Comparison of ENCODE assay signal across 16 cellular contexts in the genomic region with DNA sequence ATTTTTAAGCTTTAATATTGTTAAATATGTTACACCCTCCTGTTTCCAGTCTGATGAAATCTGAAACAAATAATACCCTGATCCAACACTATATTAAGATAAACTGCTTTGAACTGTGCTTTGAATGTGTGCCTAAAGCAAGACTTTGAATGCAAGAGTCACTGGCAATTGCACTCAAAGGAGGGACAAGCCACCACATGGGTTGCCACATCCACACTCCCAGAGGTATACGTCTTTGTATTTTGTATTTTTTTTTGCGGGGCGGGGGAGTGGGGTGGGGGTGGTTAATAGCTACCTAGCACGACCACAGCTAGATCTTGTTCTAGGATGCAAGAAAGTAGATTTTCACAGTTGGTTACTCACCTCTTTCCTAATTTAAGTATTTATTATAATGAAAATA. TPM values are rescaled to one million over a fixed set of nuclear protein-coding genes. Genes with fewer than 3 reads are reported as not detected.
DNase-seq lines count a peak whose midpoint lies in the region; ATAC-seq and TF ChIP-seq lines count a peak whose summit lies in the region.
"Had no signal": no experiment of that assay in that cellular context is flagged by ENCODE, and none has a peak within 500 bp of the region (broad histone marks: within the 10 kb centered on the region; RNA-seq: fewer than 3 reads in every experiment).

No MANE protein-coding gene starts in this region.

- H2BK120ac ChIP-seq in H9 (ENCODE audit: low read depth, low read length, poor library complexity, severe bottlenecking), result no peak overlapping the region

- DNase-seq in natural killer cell, result no peak
- DNase-seq in natural killer cell treated with Interleukin-12 subunit alpha and Interleukin-12 subunit beta and Interleukin-15 and Interleukin-18, amount 100 ng/mL, for 72 hours (ENCODE audit: low spot score), result no peak
- DNase-seq in colonic mucosa, result no peak
- no peak for DNase-seq in osteocyte (ENCODE audit: extremely low spot score, unreplicated experiment)
- no peak for DNase-seq in aorta
- DNase-seq in left colon, result no peak
- no peak for DNase-seq in NCI-H2227 treated with DMSO at 0.1 percent for 48 hours (lab: John Stamatoyannopoulos, UW)
- DNase-seq in H9, result no peak
- DNase-seq: activated CD8-positive, alpha-beta T cell treated with anti-CD3 and anti-CD28 coated beads, Interleukin-2, amount 10 ng/mL, durations not matched to agents 7 days and 5 days; effector memory CD8-positive, alpha-beta T cell; naive B cell; NCI-H510A treated with DMSO at 0.1 percent for 48 hours; T-helper 1 cell had no signal

- H3K79me2 ChIP-seq in H9 (ENCODE audit: insufficient read depth, low read length), result no peaks in the 10 kb centered on the region

- no peak overlapping the region for H2BK12ac ChIP-seq in H9 (ENCODE audit: insufficient read length, low read depth, low read length)

- no peaks in the 10 kb centered on the region for H3K36me3 Mint-ChIP-seq in natural killer cell
- H3K36me3 Mint-ChIP-seq in natural killer cell treated with Interleukin-12 subunit alpha and Interleukin-12 subunit beta and Interleukin-15 and Interleukin-18, amount 100 ng/mL, for 72 hours, result peaks cover 12% of the 10 kb centered on the region
- H3K36me3 Mint-ChIP-seq in osteocyte (ENCODE audit: unreplicated experiment), result peaks cover 2% of the 10 kb centered on the region
- H3K36me3 Mint-ChIP-seq in H9 (ENCODE audit: insufficient read depth in 1 of 3, low read depth in 3 of 3), result no peaks in the 10 kb centered on the region

- H3K9me3 Mint-ChIP-seq in natural killer cell (no peaks in the 10 kb centered on the region), osteocyte (ENCODE audit: unreplicated experiment) (no peaks in the 10 kb centered on the region), H9 (no peaks in the 10 kb centered on the region; a peak in 1 of 5 replicates)
- H3K9me3 Mint-ChIP-seq in natural killer cell treated with Interleukin-12 subunit alpha and Interleukin-12 subunit beta and Interleukin-15 and Interleukin-18, amount 100 ng/mL, for 72 hours, result no peaks in the 10 kb centered on the region
- H3K9me3 Mint-ChIP-seq: activated naive CD4-positive, alpha-beta T cell treated with anti-CD3 and anti-CD28 coated beads, Interleukin-2, amount 50 U/mL, for 24 hours; effector memory CD8-positive, alpha-beta T cell; GM23338; naive B cell; stimulated activated memory B cell treated with anti-CD40 and anti-IgM and Interleukin-4, amounts not matched to agents 10 μg/mL and 1 μg/mL and 100 μg/mL, for 72 hours had no signal

- H4K5ac ChIP-seq in H9 (ENCODE audit: insufficient read length, low read depth, low read length), result no peak overlapping the region

- no peak overlapping the region for H4K8ac ChIP-seq in H9 (replicated peaks; ENCODE audit: insufficient read length, low read depth, low read length)

- no peak overlapping the region for H2AK5ac ChIP-seq in H9 (ENCODE audit: insufficient read length, low read length)

- H2BK5ac ChIP-seq in H9 (ENCODE audit: insufficient read length, low read length), result no peak overlapping the region

- no peak overlapping the region for H4K91ac ChIP-seq in H9 (ENCODE audit: insufficient read length, low read depth, low read length)

- H3K4me1 Mint-ChIP-seq in natural killer cell (peaks cover 24% of the 10 kb centered on the region in 2 donors), osteocyte (ENCODE audit: unreplicated experiment) (peaks cover 34% of the 10 kb centered on the region), H9 (peaks cover 32 to 44% of the 10 kb centered on the region in 2 experiments)
- H3K4me1 Mint-ChIP-seq in natural killer cell treated with Interleukin-12 subunit alpha and Interleukin-12 subunit beta and Interleukin-15 and Interleukin-18, amount 100 ng/mL, for 72 hours (ENCODE audit: low read depth in 2 of 2), result peaks cover 27 to 34% of the 10 kb centered on the region in 2 donors

- no peaks in the 10 kb centered on the region for H4K20me1 ChIP-seq in H9 (ENCODE audit: control insufficient read depth, insufficient read depth, insufficient read length)

- H3K4me2 ChIP-seq in H9 (ENCODE audit: insufficient read depth, insufficient read length, low read length), result no peak overlapping the region

- no peak overlapping the region for H3K14ac ChIP-seq in H9 (ENCODE audit: insufficient read depth, low read length)

- TF ChIP-seq CTCF in natural killer cell (IDR thresholded peaks at IDR 0.05) (no peak), colonic mucosa (IDR thresholded peaks at IDR 0.05) (no peak), osteocyte (IDR thresholded peaks at IDR 0.05) (no peak), H9 (conservative IDR thresholded peaks at IDR 0.05) (no peak)

- H3K27ac Mint-ChIP-seq in natural killer cell (peak overlapping the region in 1 of 2 donors; percentile 84), osteocyte (ENCODE audit: unreplicated experiment) (peak overlapping the region; percentile 94), H9 (no peak overlapping the region)
- no peak overlapping the region for H3K27ac Mint-ChIP-seq in natural killer cell treated with Interleukin-12 subunit alpha and Interleukin-12 subunit beta and Interleukin-15 and Interleukin-18, amount 100 ng/mL, for 72 hours
- H3K27ac Mint-ChIP-seq: activated CD8-positive, alpha-beta T cell treated with anti-CD3 and anti-CD28 coated beads, Interleukin-2, amount 10 ng/mL, durations not matched to agents 7 days and 5 days; activated naive CD4-positive, alpha-beta T cell treated with anti-CD3 and anti-CD28 coated beads, Interleukin-2, amount 50 U/mL, for 24 hours; effector memory CD8-positive, alpha-beta T cell; GM23338; stimulated activated memory B cell treated with anti-CD40 and anti-IgM and Interleukin-4, amounts not matched to agents 10 μg/mL and 1 μg/mL and 100 μg/mL, for 72 hours had no signal

- H3K36me3 ChIP-seq in colonic mucosa (no peaks in the 10 kb centered on the region), aorta (ENCODE audit: control insufficient read depth in 1 of 2, insufficient read depth in 2 of 2, low read length in 1 of 2) (no peaks in the 10 kb centered on the region)

- no peak overlapping the region for H2AFZ ChIP-seq in H9 (ENCODE audit: low read length)
- H2AFZ ChIP-seq: GM23338 had no signal

- H3K27me3 ChIP-seq in colonic mucosa, result peaks cover 38% of the 10 kb centered on the region
- no peaks in the 10 kb centered on the region for H3K27me3 ChIP-seq in aorta (ENCODE audit: control insufficient read depth in 1 of 2, insufficient read depth in 2 of 2, low read length in 1 of 2)
- peaks cover 41% of the 10 kb centered on the region for H3K27me3 ChIP-seq in H9 (ENCODE audit: insufficient read depth, low read length)

- H3K4me1 ChIP-seq in colonic mucosa (no peaks in the 10 kb centered on the region), aorta (ENCODE audit: control insufficient read depth in 1 of 2, insufficient read depth in 2 of 2, low read length in 2 of 2) (no peaks in the 10 kb centered on the region), H9 (ENCODE audit: insufficient read depth, low read length) (peaks cover 3% of the 10 kb centered on the region; the same call in 1 of the 2 replicates)

- WGBS in aorta, 2 donors, result 0 to 2% methylated on average over 4 of the region's 4 CpGs
- WGBS in H9 (ENCODE audit: extremely low coverage, insufficient read length, low lambda C conversion rate), result no CpG with 5 or more reads among the region's 4 CpGs

- no peak overlapping the region for H3K4ac ChIP-seq in H9 (ENCODE audit: low read depth, low read length)

- intact Hi-C loops in natural killer cell (cut with micrococcal nuclease), result loop anchor here (2.0 to 10.0 kb wide), 4 partner anchors 77 to 663 kb away; a partner anchor contains a TSS
- intact Hi-C loops in colonic mucosa (cut with DNase I), result no loop called here
- intact Hi-C loops in aorta (cut with DNase I), result loop anchor here (2.0 to 10.0 kb wide), 7 partner anchors 76 to 1233 kb away; a partner anchor contains a TSS
- intact Hi-C loops in left colon (cut with DNase I, micrococcal nuclease), result no loop called here

- H3T11ph ChIP-seq in H9 (ENCODE audit: low read length), result no peak overlapping the region

- H3K27ac ChIP-seq in colonic mucosa (peak overlapping the region; percentile 47), aorta (ENCODE audit: low read depth in 1 of 2, low read length in 2 of 2) (peak overlapping the region in 1 of 2 donors; percentile 69), H9 (ENCODE audit: insufficient read length, low read depth, low read length) (no peak overlapping the region)

- H3K4me3 ChIP-seq in colonic mucosa (no peak overlapping the region), aorta (ENCODE audit: low read length in 2 of 2) (peak overlapping the region; percentile 100)

- H2BK20ac ChIP-seq in H9 (ENCODE audit: low read depth, low read length, poor library complexity, severe bottlenecking), result no peak overlapping the region

- H3K18ac ChIP-seq in H9 (ENCODE audit: insufficient read length, low read depth, low read length), result no peak overlapping the region

- ATAC-seq in natural killer cell (no peak), aorta (ENCODE audit: low FRiP score) (no peak), left colon (no peak)
- ATAC-seq in natural killer cell treated with Interleukin-12 subunit alpha and Interleukin-12 subunit beta and Interleukin-15 and Interleukin-18, amount 100 ng/mL, for 72 hours, result no peak
- ATAC-seq: activated CD8-positive, alpha-beta T cell treated with anti-CD3 and anti-CD28 coated beads, Interleukin-2, amount 10 ng/mL, durations not matched to agents 7 days and 5 days; effector memory CD8-positive, alpha-beta T cell; GM23338; stimulated activated memory B cell treated with anti-CD40 and anti-IgM and Interleukin-4, amounts not matched to agents 10 μg/mL and 1 μg/mL and 100 μg/mL, for 72 hours had no signal

- H3K9ac ChIP-seq in colonic mucosa (ENCODE audit: low read depth in 2 of 2, low read length in 2 of 2) (no peak overlapping the region), H9 (ENCODE audit: extremely low read depth, insufficient read length, low read length) (no peak overlapping the region)

- no peaks in the 10 kb centered on the region for H3K79me1 ChIP-seq in H9 (ENCODE audit: insufficient read depth, low read depth, low read length, poor library complexity, severe bottlenecking)

- H3K9me3 ChIP-seq in colonic mucosa, result no peaks in the 10 kb centered on the region
- H3K9me3 ChIP-seq in aorta (ENCODE audit: control insufficient read depth, low read length), result no peaks in the 10 kb centered on the region
- no peaks in the 10 kb centered on the region for H3K9me3 ChIP-seq in H9 (ENCODE audit: control insufficient read depth, low read depth, low read length)

- peak overlapping the region; percentile 40 for H3K4me3 Mint-ChIP-seq in natural killer cell
- no peak overlapping the region for H3K4me3 Mint-ChIP-seq in natural killer cell treated with Interleukin-12 subunit alpha and Interleukin-12 subunit beta and Interleukin-15 and Interleukin-18, amount 100 ng/mL, for 72 hours
- H3K4me3 Mint-ChIP-seq in osteocyte (ENCODE audit: unreplicated experiment), result no peak overlapping the region
- no peak overlapping the region; a peak in 1 of 5 replicates for H3K4me3 Mint-ChIP-seq in H9
- H3K4me3 Mint-ChIP-seq: activated CD8-positive, alpha-beta T cell treated with anti-CD3 and anti-CD28 coated beads, Interleukin-2, amount 10 ng/mL, durations not matched to agents 7 days and 5 days; activated naive CD4-positive, alpha-beta T cell treated with anti-CD3 and anti-CD28 coated beads, Interleukin-2, amount 50 U/mL, for 24 hours had no signal

- H3K23me2 ChIP-seq in H9 (ENCODE audit: insufficient read length, low read depth, low read length, poor library complexity, severe bottlenecking), result peaks cover 33% of the 10 kb centered on the region

- no peak overlapping the region for H3K56ac ChIP-seq in H9 (ENCODE audit: insufficient read length, low read depth, low read length)

- no peak overlapping the region for H2BK15ac ChIP-seq in H9 (ENCODE audit: low read depth, low read length)

- H3K27me3 Mint-ChIP-seq in natural killer cell (ENCODE audit: low read depth in 2 of 2) (peaks cover 0 to 2% of the 10 kb centered on the region in 2 donors), osteocyte (ENCODE audit: unreplicated experiment) (no peaks in the 10 kb centered on the region), H9 (ENCODE audit: low read depth) (peaks cover 3% of the 10 kb centered on the region)
- H3K27me3 Mint-ChIP-seq in natural killer cell treated with Interleukin-12 subunit alpha and Interleukin-12 subunit beta and Interleukin-15 and Interleukin-18, amount 100 ng/mL, for 72 hours, result no peaks in the 10 kb centered on the region

- no peak overlapping the region for H3K23ac ChIP-seq in H9 (ENCODE audit: insufficient read length, low read depth, low read length)

RNA-seq across cellular contexts. Expression of a gene that starts 1.8 kb away (rescaled TPM):
- total RNA-seq in natural killer cell (1,000 to 10,000 TPM in 1 of 3 donors, 100 to 1,000 TPM in 2; 718 to 1,143 (median 944) TPM), colonic mucosa (10 to 100 TPM; 17.4 to 29.6 TPM), osteocyte (126 and 139 TPM in 2 replicates), aorta (100 to 1,000 TPM; 174 to 301 TPM), left colon (10 to 100 TPM; 15.4 to 41.1 TPM), H9 (2021) (0.77 and 1.2 TPM in 2 replicates)
- total RNA-seq in natural killer cell treated with Interleukin-12 subunit alpha and Interleukin-12 subunit beta and Interleukin-15 and Interleukin-18, amount 100 ng/mL, for 72 hours, result 100 to 1,000 TPM; 181 to 248 TPM
- 10 to 100 TPM; 38.7 to 67.6 TPM for polyA plus RNA-seq in aorta
- total RNA-seq: GM23338 had no signal

Comparison
In these comparisons a context has a peak if more than half of its experiments do, and no peak if none do; other contexts are left out.
1. intact Hi-C loops: an anchor here in natural killer cell (2.0 to 10.0 kb wide) and aorta (2.0 to 10.0 kb wide); none called in colonic mucosa and left colon.